ENCODE assay signal across 8 cellular contexts in genomic region chr20:53706511-53707031, GRCh38.
DNase-seq lines count a peak whose midpoint lies in the region; ATAC-seq, FAIRE-seq and TF ChIP-seq lines count a peak whose summit lies in the region.

No MANE protein-coding gene starts in this region.

- no peak for ATAC-seq in HG03025 (IDR thresholded peaks at IDR 0.05; ENCODE audit: low FRiP score, unreplicated experiment)
- ATAC-seq in HG03342 (IDR thresholded peaks at IDR 0.05; ENCODE audit: unreplicated experiment), result no peak

- H3K27me3 Mint-ChIP-seq in osteocyte (ENCODE audit: unreplicated experiment), result no peaks in the 10 kb centered on the region

- peaks cover 38% of the 10 kb centered on the region for H3K4me1 Mint-ChIP-seq in osteocyte (ENCODE audit: unreplicated experiment)

- no peak for TF ChIP-seq CTCF in osteocyte (IDR thresholded peaks at IDR 0.05)

- peak overlapping the region; percentile 16 for H3K4me3 Mint-ChIP-seq in osteocyte (ENCODE audit: unreplicated experiment)

- peak; percentile 57 for FAIRE-seq in HTR-8/SVneo (lab: Jason Lieb, UNC)

- peak overlapping the region; percentile 93 for H3K27ac Mint-ChIP-seq in osteocyte (ENCODE audit: unreplicated experiment)

- no peaks in the 10 kb centered on the region for H3K9me3 Mint-ChIP-seq in osteocyte (ENCODE audit: unreplicated experiment)

- peak; percentile 24 for DNase-seq in DMS 273 (lab: John Stamatoyannopoulos, UW; ENCODE audit: unreplicated experiment)
- no peak for DNase-seq in DMS 273 treated with DMSO at 0.1 percent for 48 hours (lab: John Stamatoyannopoulos, UW)
- DNase-seq in HTR-8/SVneo (ENCODE audit: insufficient read length, low spot score), result no peak
- DNase-seq in amniotic stem cell (lab: John Stamatoyannopoulos, UW), result peak; percentile 43
- DNase-seq in osteocyte (ENCODE audit: extremely low spot score, unreplicated experiment), result no peak
- DNase-seq in HuH-7 (ENCODE audit: low spot score), result no peak

- H3K36me3 Mint-ChIP-seq in osteocyte (ENCODE audit: unreplicated experiment), result no peaks in the 10 kb centered on the region

Comparison
In these comparisons a context has a peak if more than half of its experiments do, and no peak if none do; other contexts are left out.
1. DNase-seq: peak in DMS 273 (single experiment) and amniotic stem cell (single experiment); none in DMS 273 treated with DMSO at 0.1 percent for 48 hours (single experiment), HTR-8/SVneo (single experiment), osteocyte (single experiment) and HuH-7 (single experiment).